In genomic region chr12:1117970-1118563, GRCh38 we compare ENCODE assay signal across 8 cellular contexts.
DNase-seq lines count a peak whose midpoint lies in the region; ATAC-seq and TF ChIP-seq lines count a peak whose summit lies in the region.

No MANE protein-coding gene starts in this region.

- TF ChIP-seq CTCF in Peyer's patch (IDR thresholded peaks at IDR 0.05): peak; percentile 70 to 98 (median 94)
- peak; percentile 83 for TF ChIP-seq CTCF in fibroblast of villous mesenchyme (IDR thresholded peaks at IDR 0.05; ENCODE audit: insufficient read depth, low read depth, low read length)
- TF ChIP-seq CTCF in testis (IDR thresholded peaks at IDR 0.05): peak; percentile 87 to 92 (median 90)

- no peak overlapping the region for H3K27ac ChIP-seq in Peyer's patch
- H3K27ac ChIP-seq in testis: no peak overlapping the region

- no peak for TF ChIP-seq POLR2A in Peyer's patch (IDR thresholded peaks at IDR 0.05)
- TF ChIP-seq POLR2A in testis (IDR thresholded peaks at IDR 0.05): no peak

- ATAC-seq in HG03108 (IDR thresholded peaks at IDR 0.05; ENCODE audit: unreplicated experiment): no peak

- H3K4me1 ChIP-seq in Peyer's patch: no peaks in the 10 kb centered on the region
- no peaks in the 10 kb centered on the region for H3K4me1 ChIP-seq in testis

- H3K4me3 ChIP-seq in Peyer's patch (no peak overlapping the region), fibroblast of villous mesenchyme (ENCODE audit: low read depth, low read length) (no peak overlapping the region), testis (no peak overlapping the region)

- peak; percentile 62 for DNase-seq in D341Med (ENCODE audit: low spot score)
- peak; percentile 74 for DNase-seq in LoVo (ENCODE audit: low spot score)
- peak; percentile 58 to 90 (median 73) for DNase-seq in Peyer's patch
- DNase-seq in activated T-helper 1 cell treated with Interleukin-2 at 50 U/mL for 16 hours (ENCODE audit: low read depth): peak; percentile 32
- DNase-seq in fibroblast of villous mesenchyme (ENCODE audit: low read depth): peak; percentile 80
- DNase-seq in nucleus accumbens (lab: John Stamatoyannopoulos, UW): peak in 36 of 56 donors; percentile 3 to 82 (median 20)
- peak; percentile 84 for DNase-seq in testis

- H3K36me3 ChIP-seq in Peyer's patch (no peaks in the 10 kb centered on the region), testis (ENCODE audit: low read depth, missing control alignments) (no peaks in the 10 kb centered on the region)

- WGBS in testis, 2 donors: 33 to 35% methylated on average over 5 of the region's 5 CpGs

- H3K9me3 ChIP-seq in Peyer's patch (no peaks in the 10 kb centered on the region), testis (no peaks in the 10 kb centered on the region)

- H3K27me3 ChIP-seq in Peyer's patch (no peaks in the 10 kb centered on the region), testis (no peaks in the 10 kb centered on the region)

- intact Hi-C loops in testis (cut with DNase I; ENCODE audit: low total_unique reads): loop anchor here (10.0 kb wide), 1 partner anchor 467 kb away; no protein-coding TSS in a partner anchor

Comparison
In these comparisons a context has a peak if more than half of its experiments do, and no peak if none do; other contexts are left out.
1. DNase-seq: peak in every context shown above with its lines; median percentile 84 in testis; 80 in fibroblast of villous mesenchyme; 74 in LoVo; 73 in Peyer's patch; 62 in D341Med; 32 in activated T-helper 1 cell treated with Interleukin-2 at 50 U/mL for 16 hours; 20 in nucleus accumbens.